8 cellular contexts compared by ENCODE assay signal in the genomic region with DNA sequence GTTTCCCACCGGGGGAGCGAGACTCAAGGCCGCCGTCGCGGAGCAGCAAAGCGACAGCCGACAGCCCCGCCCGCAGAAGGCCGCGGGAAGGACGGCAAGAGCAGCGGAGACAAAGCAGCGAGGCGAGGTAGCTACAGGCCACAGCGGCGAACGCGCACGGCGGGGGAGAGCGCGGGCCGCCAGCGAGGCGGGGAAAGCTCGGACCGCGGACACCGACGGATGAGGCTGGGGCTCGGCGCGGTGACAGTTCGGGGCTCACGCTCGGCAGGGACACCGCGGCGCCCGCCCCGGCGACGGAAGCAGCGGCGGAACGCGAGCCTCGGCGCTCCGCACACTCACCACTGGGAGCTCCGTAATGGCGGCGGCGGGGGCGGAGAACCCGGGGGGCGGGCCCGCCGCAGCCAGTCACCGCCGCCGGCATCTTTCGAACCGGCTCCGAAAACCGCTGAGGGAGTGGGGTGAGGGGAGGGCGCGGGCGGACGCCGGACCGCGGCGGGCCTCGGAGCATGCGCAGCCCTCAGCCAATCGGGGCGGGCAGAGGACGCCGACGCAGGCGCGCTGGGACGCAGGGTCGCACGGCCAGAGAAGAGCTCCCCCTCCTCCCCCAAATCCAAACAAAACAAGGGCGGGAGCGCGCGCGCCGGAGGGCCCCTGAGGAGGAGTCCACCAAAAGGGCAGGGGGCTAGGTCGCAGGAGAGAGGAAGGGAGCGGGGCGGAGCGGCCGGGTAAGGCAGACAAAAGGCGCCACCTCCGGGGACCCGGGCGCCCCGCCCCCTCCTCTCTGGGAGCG. TPM values are rescaled to one million over a fixed set of nuclear protein-coding genes. Genes with fewer than 3 reads are reported as not detected.
DNase-seq lines count a peak whose midpoint lies in the region; ATAC-seq and TF ChIP-seq lines count a peak whose summit lies in the region.

No MANE protein-coding gene starts in this region.

- no peaks in the 10 kb centered on the region for H3K27me3 ChIP-seq in Peyer's patch

- H3K27ac ChIP-seq in KOPT-K1 (ENCODE audit: low read depth, low read length, poor library complexity, severe bottlenecking), result peak overlapping the region; percentile 91
- H3K27ac ChIP-seq in Peyer's patch, result peak overlapping the region; percentile 93 to 99 (median 98)

- no peaks in the 10 kb centered on the region for H3K9me3 ChIP-seq in KOPT-K1 (ENCODE audit: insufficient read depth, low read length, poor library complexity, severe bottlenecking)
- H3K9me3 ChIP-seq in Peyer's patch, result no peaks in the 10 kb centered on the region

- H3K4me1 Mint-ChIP-seq in activated T-helper 1 cell treated with anti-CD3 and anti-CD28 coated beads, Interleukin-12 subunit alpha, Interleukin-12 subunit beta, Interleukin-2, Interleukin-4 antibody, amounts not matched to agents 30 ng/mL and 10 ng/mL and 1 ng/mL, durations not matched to agents 14 hours and 24 hours and 36 hours (ENCODE audit: low read depth), result peaks cover 26% of the 10 kb centered on the region
- H3K4me1 Mint-ChIP-seq in naive B cell, result peaks cover 20 to 49% (median 25%) of the 10 kb centered on the region in 3 donors
- H3K4me1 Mint-ChIP-seq in stimulated activated effector memory CD8-positive, alpha-beta T cell treated with anti-CD3 and anti-CD28 coated beads, Interleukin-12 subunit alpha, Interleukin-12 subunit beta, amount 100 ng/mL, for 72 hours, result peaks cover 22% of the 10 kb centered on the region

- TF ChIP-seq POLR2A in Peyer's patch (IDR thresholded peaks at IDR 0.05), result peak; percentile 26 to 67

- H3K4me3 Mint-ChIP-seq in activated T-helper 1 cell treated with anti-CD3 and anti-CD28 coated beads, Interleukin-12 subunit alpha, Interleukin-12 subunit beta, Interleukin-2, Interleukin-4 antibody, amounts not matched to agents 30 ng/mL and 10 ng/mL and 1 ng/mL, durations not matched to agents 14 hours and 24 hours and 36 hours, result peak overlapping the region; percentile 91
- peak overlapping the region; percentile 95 to 99 (median 98) for H3K4me3 Mint-ChIP-seq in naive B cell
- peak overlapping the region; percentile 98 for H3K4me3 Mint-ChIP-seq in stimulated activated effector memory CD8-positive, alpha-beta T cell treated with anti-CD3 and anti-CD28 coated beads, Interleukin-12 subunit alpha, Interleukin-12 subunit beta, amount 100 ng/mL, for 72 hours

- no peak for TF ChIP-seq CTCF in Peyer's patch (IDR thresholded peaks at IDR 0.05)

- H3K36me3 Mint-ChIP-seq in activated T-helper 1 cell treated with anti-CD3 and anti-CD28 coated beads, Interleukin-12 subunit alpha, Interleukin-12 subunit beta, Interleukin-2, Interleukin-4 antibody, amounts not matched to agents 30 ng/mL and 10 ng/mL and 1 ng/mL, durations not matched to agents 14 hours and 24 hours and 36 hours (ENCODE audit: low read depth), result no peaks in the 10 kb centered on the region
- no peaks in the 10 kb centered on the region for H3K36me3 Mint-ChIP-seq in naive B cell
- H3K36me3 Mint-ChIP-seq in stimulated activated effector memory CD8-positive, alpha-beta T cell treated with anti-CD3 and anti-CD28 coated beads, Interleukin-12 subunit alpha, Interleukin-12 subunit beta, amount 100 ng/mL, for 72 hours, result peaks cover 37% of the 10 kb centered on the region

- no peaks in the 10 kb centered on the region for H3K9me3 Mint-ChIP-seq in activated T-helper 1 cell treated with anti-CD3 and anti-CD28 coated beads, Interleukin-12 subunit alpha, Interleukin-12 subunit beta, Interleukin-2, Interleukin-4 antibody, amounts not matched to agents 30 ng/mL and 10 ng/mL and 1 ng/mL, durations not matched to agents 14 hours and 24 hours and 36 hours
- no peaks in the 10 kb centered on the region for H3K9me3 Mint-ChIP-seq in naive B cell
- no peaks in the 10 kb centered on the region for H3K9me3 Mint-ChIP-seq in stimulated activated effector memory CD8-positive, alpha-beta T cell treated with anti-CD3 and anti-CD28 coated beads, Interleukin-12 subunit alpha, Interleukin-12 subunit beta, amount 100 ng/mL, for 72 hours

- ATAC-seq in GM21825 (IDR thresholded peaks at IDR 0.05; ENCODE audit: unreplicated experiment) (peak; percentile 71), naive B cell (ENCODE audit: low read depth in 2 of 2) (peak; percentile 71)
- peak; percentile 84 for ATAC-seq in stimulated activated effector memory CD8-positive, alpha-beta T cell treated with anti-CD3 and anti-CD28 coated beads, Interleukin-12 subunit alpha, Interleukin-12 subunit beta, amount 100 ng/mL, for 72 hours

- intact Hi-C loops in activated T-helper 1 cell treated with anti-CD3 and anti-CD28 coated beads, Interleukin-12 subunit alpha, Interleukin-12 subunit beta, Interleukin-2, Interleukin-4 antibody, amounts not matched to agents 30 ng/mL and 10 ng/mL and 1 ng/mL, durations not matched to agents 14 hours and 24 hours and 36 hours (cut with micrococcal nuclease), result loop anchor here (1.0 to 5.0 kb wide), 5 partner anchors 53 to 506 kb away; a partner anchor contains a TSS

- H3K36me3 ChIP-seq in KOPT-K1 (ENCODE audit: insufficient read depth, low read length), result peaks cover 26% of the 10 kb centered on the region; the same call in 1 of the 2 replicates
- no peaks in the 10 kb centered on the region for H3K36me3 ChIP-seq in Peyer's patch

- H3K4me1 ChIP-seq in Peyer's patch, result peaks cover 3 to 20% (median 6%) of the 10 kb centered on the region in 4 donors

- peak overlapping the region; percentile 97 for H3K27ac Mint-ChIP-seq in activated T-helper 1 cell treated with anti-CD3 and anti-CD28 coated beads, Interleukin-12 subunit alpha, Interleukin-12 subunit beta, Interleukin-2, Interleukin-4 antibody, amounts not matched to agents 30 ng/mL and 10 ng/mL and 1 ng/mL, durations not matched to agents 14 hours and 24 hours and 36 hours
- peak overlapping the region; percentile 90 to 99 (median 98) for H3K27ac Mint-ChIP-seq in naive B cell
- H3K27ac Mint-ChIP-seq in stimulated activated effector memory CD8-positive, alpha-beta T cell treated with anti-CD3 and anti-CD28 coated beads, Interleukin-12 subunit alpha, Interleukin-12 subunit beta, amount 100 ng/mL, for 72 hours, result peak overlapping the region; percentile 98

- H3K4me3 ChIP-seq in Peyer's patch, result peak overlapping the region; percentile 78 to 96 (median 83)

- peak; percentile 96 for DNase-seq in DMS79 treated with DMSO at 0.1 percent for 48 hours (lab: John Stamatoyannopoulos, UW)
- peak; percentile 88 to 97 (median 97) for DNase-seq in Peyer's patch
- DNase-seq in activated T-helper 1 cell treated with anti-CD3 and anti-CD28 coated beads, Interleukin-12 subunit alpha, Interleukin-12 subunit beta, Interleukin-2, Interleukin-4 antibody, amounts not matched to agents 30 ng/mL and 10 ng/mL and 1 ng/mL, durations not matched to agents 14 hours and 24 hours and 36 hours (ENCODE audit: low spot score), result peak; percentile 95
- peak; percentile 93 for DNase-seq in fibroblast of gingiva (ENCODE audit: low read depth)
- DNase-seq in naive B cell, result peak; percentile 96
- peak; percentile 96 to 99 for DNase-seq in stimulated activated effector memory CD8-positive, alpha-beta T cell treated with anti-CD3 and anti-CD28 coated beads, Interleukin-12 subunit alpha, Interleukin-12 subunit beta, amount 100 ng/mL, for 72 hours (ENCODE audit: low spot score in 2 of 2)

- peaks cover 5% of the 10 kb centered on the region for H3K27me3 Mint-ChIP-seq in activated T-helper 1 cell treated with anti-CD3 and anti-CD28 coated beads, Interleukin-12 subunit alpha, Interleukin-12 subunit beta, Interleukin-2, Interleukin-4 antibody, amounts not matched to agents 30 ng/mL and 10 ng/mL and 1 ng/mL, durations not matched to agents 14 hours and 24 hours and 36 hours (ENCODE audit: insufficient read depth)
- no peaks in the 10 kb centered on the region for H3K27me3 Mint-ChIP-seq in naive B cell

RNA-seq across cellular contexts. Expression of a gene that starts 0.6 kb away (rescaled TPM):
- total RNA-seq in Peyer's patch, result 1,000 to 10,000 TPM in 1 of 4 donors, 100 to 1,000 TPM in 3; 259 to 1,144 (median 287) TPM
- total RNA-seq in activated T-helper 1 cell treated with anti-CD3 and anti-CD28 coated beads, Interleukin-12 subunit alpha, Interleukin-12 subunit beta, Interleukin-2, Interleukin-4 antibody, amounts not matched to agents 30 ng/mL and 10 ng/mL and 1 ng/mL, durations not matched to agents 14 hours and 24 hours and 36 hours, result 212 and 220 TPM in 2 replicates
- polyA plus RNA-seq in naive B cell (ENCODE audit: low read depth in 6 of 6), result 100 to 1,000 TPM; 185 to 291 (median 221) TPM

RNA-seq across cellular contexts. Expression of a gene that starts 54.0 kb away (rescaled TPM):
- not detected for total RNA-seq in Peyer's patch
- total RNA-seq in activated T-helper 1 cell treated with anti-CD3 and anti-CD28 coated beads, Interleukin-12 subunit alpha, Interleukin-12 subunit beta, Interleukin-2, Interleukin-4 antibody, amounts not matched to agents 30 ng/mL and 10 ng/mL and 1 ng/mL, durations not matched to agents 14 hours and 24 hours and 36 hours, result 0.08 and 0.15 TPM in 2 replicates
- not detected for polyA plus RNA-seq in naive B cell (ENCODE audit: low read depth in 6 of 6)

Comparison
In these comparisons a context has a peak if more than half of its experiments do, and no peak if none do; other contexts are left out.
1. Peak in every context shown above with its lines: DNase-seq, ATAC-seq, H3K4me3 ChIP-seq and H3K27ac ChIP-seq.